28 cellular contexts compared by ENCODE assay signal in genomic region chr9:85202596-85202995, GRCh38.
DNase-seq lines count a peak whose midpoint lies in the region; ATAC-seq, FAIRE-seq and TF ChIP-seq lines count a peak whose summit lies in the region.
"Had no signal": no experiment of that assay in that cellular context is flagged by ENCODE, and none has a peak within 500 bp of the region (broad histone marks: within the 10 kb centered on the region; RNA-seq: fewer than 3 reads in every experiment).

No MANE protein-coding gene starts in this region.

- H3K36me3 Mint-ChIP-seq in endodermal cell (ENCODE audit: low read depth) = no peaks in the 10 kb centered on the region
- H3K36me3 Mint-ChIP-seq: activated CD4-positive, alpha-beta memory T cell treated with anti-CD3 and anti-CD28 coated beads for 36 hours; type B pancreatic cell had no signal

- H3K9me3 ChIP-seq in endodermal cell (ENCODE audit: control insufficient read depth, low read length) (peaks cover 17% of the 10 kb centered on the region), colonic mucosa (no peaks in the 10 kb centered on the region)
- H3K9me3 ChIP-seq: sigmoid colon had no signal

- H3K4me1 ChIP-seq in endodermal cell (ENCODE audit: control insufficient read depth, insufficient read depth, low read length) (peaks cover 4% of the 10 kb centered on the region), colonic mucosa (no peaks in the 10 kb centered on the region)
- H3K4me1 ChIP-seq: parathyroid adenoma, sigmoid colon had no signal

- no peaks in the 10 kb centered on the region for H3K36me3 ChIP-seq in endodermal cell (ENCODE audit: control insufficient read depth, insufficient read depth, low read length)
- no peaks in the 10 kb centered on the region for H3K36me3 ChIP-seq in colonic mucosa
- H3K36me3 ChIP-seq: sigmoid colon had no signal

- H3K4me3 ChIP-seq in endodermal cell (ENCODE audit: low read length) (no peak overlapping the region), colonic mucosa (no peak overlapping the region)
- H3K4me3 ChIP-seq: PC-9, sigmoid colon had no signal

- no peak overlapping the region for H3K27ac Mint-ChIP-seq in endodermal cell
- H3K27ac Mint-ChIP-seq: activated CD4-positive, alpha-beta memory T cell treated with anti-CD3 and anti-CD28 coated beads for 36 hours; activated naive CD8-positive, alpha-beta T cell treated with anti-CD3 and anti-CD28 coated beads, Interleukin-2, amount 50 U/mL, for 24 hours; stimulated activated naive CD8-positive, alpha-beta T cell treated with anti-CD3 and anti-CD28 coated beads, Interleukin-15, amount 100 ng/mL, for 72 hours; type B pancreatic cell had no signal

- H3K4me3 Mint-ChIP-seq in endodermal cell = no peak overlapping the region
- H3K4me3 Mint-ChIP-seq: activated CD4-positive, alpha-beta memory T cell treated with anti-CD3 and anti-CD28 coated beads for 36 hours; activated naive CD8-positive, alpha-beta T cell treated with anti-CD3 and anti-CD28 coated beads, Interleukin-2, amount 50 U/mL, for 24 hours; stimulated activated naive CD8-positive, alpha-beta T cell treated with anti-CD3 and anti-CD28 coated beads, Interleukin-15, amount 100 ng/mL, for 72 hours; type B pancreatic cell had no signal

- no peak for TF ChIP-seq CTCF in endodermal cell (conservative IDR thresholded peaks at IDR 0.05)
- no peak for TF ChIP-seq CTCF in D721Med (IDR thresholded peaks at IDR 0.05; ENCODE audit: insufficient read depth, missing control alignments)
- TF ChIP-seq CTCF in colonic mucosa (IDR thresholded peaks at IDR 0.05) = no peak

- FAIRE-seq in D721Med (lab: Jason Lieb, UNC) = no peak
- FAIRE-seq: endothelial cell of umbilical vein, GM19239, TTC549 had no signal

- peaks cover 1% of the 10 kb centered on the region for H3K27me3 Mint-ChIP-seq in endodermal cell (ENCODE audit: insufficient read depth)
- H3K27me3 Mint-ChIP-seq: activated CD4-positive, alpha-beta memory T cell treated with anti-CD3 and anti-CD28 coated beads for 36 hours; type B pancreatic cell had no signal

- H3K27ac ChIP-seq in endodermal cell (ENCODE audit: low read depth, low read length) (no peak overlapping the region), substantia nigra (ENCODE audit: low read depth, low read length, poor library complexity, severe bottlenecking) (peak overlapping the region; percentile 59), colonic mucosa (no peak overlapping the region)
- H3K27ac ChIP-seq: parathyroid adenoma, PC-9, sigmoid colon had no signal

- no peak for ATAC-seq in GM21526 (IDR thresholded peaks at IDR 0.05; ENCODE audit: low FRiP score, unreplicated experiment)
- ATAC-seq: activated CD4-positive, CD25-positive, alpha-beta regulatory T cell treated with anti-CD3 and anti-CD28 coated beads, Interleukin-2, amount 50 U/mL, for 24 hours; activated naive CD8-positive, alpha-beta T cell treated with anti-CD3 and anti-CD28 coated beads, Interleukin-2, amount 50 U/mL, for 24 hours; left ventricle myocardium superior; stimulated activated naive CD8-positive, alpha-beta T cell treated with anti-CD3 and anti-CD28 coated beads, Interleukin-15, amount 100 ng/mL, for 72 hours had no signal

- in situ Hi-C loops in SK-MEL-5 (cut with HindIII; ENCODE audit: low pct_unique_long_range_greater_than_20kb, low sequenced_read_pairs) = no loop called here

- H3K9me3 Mint-ChIP-seq in endodermal cell = peaks cover 2% of the 10 kb centered on the region
- H3K9me3 Mint-ChIP-seq: activated naive CD8-positive, alpha-beta T cell treated with anti-CD3 and anti-CD28 coated beads, Interleukin-2, amount 50 U/mL, for 24 hours; stimulated activated naive CD8-positive, alpha-beta T cell treated with anti-CD3 and anti-CD28 coated beads, Interleukin-15, amount 100 ng/mL, for 72 hours had no signal

- intact Hi-C loops in colonic mucosa (cut with DNase I) = no loop called here

- WGBS in endodermal cell (ENCODE audit: insufficient coverage in 1 of 2, insufficient read length in 1 of 2), 2 experiments = 49 to 71% methylated on average over 3 of the region's 3 CpGs

- DNase-seq in SK-MEL-5 (ENCODE audit: low read depth, low spot score) (peak; percentile 79), endodermal cell (peak; percentile 48), kidney tubule cell (ENCODE audit: low spot score) (peak; percentile 56), substantia nigra (lab: John Stamatoyannopoulos, UW) (peak in 17 of 49 donors; percentile 1 to 62 (median 4)), D721Med (ENCODE audit: insufficient read length, low spot score) (no peak), colonic mucosa (no peak)
- no peak for DNase-seq in activated T-cell treated with anti-CD3 and anti-CD28 coated beads, Interleukin-2, amount 50 U/mL, for 1 hour
- DNase-seq: activated CD4-positive, alpha-beta memory T cell treated with anti-CD3 and anti-CD28 coated beads for 36 hours; activated CD8-positive, alpha-beta memory T cell treated with anti-CD3 and anti-CD28 coated beads, Interleukin-2, amount 50 U/mL, for 48 hours; activated gamma-delta T cell; activated naive CD8-positive, alpha-beta T cell treated with anti-CD3 and anti-CD28 coated beads, Interleukin-2, amount 50 U/mL, for 24 hours; dermis blood vessel endothelial cell; IMR-90; left ventricle myocardium superior; NCI-H1105 treated with DMSO at 0.1 percent for 48 hours; PC-9; SHP77 treated with DMSO at 0.1 percent for 48 hours; sigmoid colon; stimulated activated CD4-positive, alpha-beta T cell treated with anti-CD3 and anti-CD28 coated beads, Interleukin-15, amount 100 ng/mL, for 24 hours; stimulated activated naive CD8-positive, alpha-beta T cell treated with anti-CD3 and anti-CD28 coated beads, Interleukin-15, amount 100 ng/mL, for 72 hours; T-helper 1 cell had no signal

- no peaks in the 10 kb centered on the region for H3K27me3 ChIP-seq in endodermal cell (ENCODE audit: control insufficient read depth, insufficient read depth, low read length, poor library complexity, severe bottlenecking)
- no peaks in the 10 kb centered on the region for H3K27me3 ChIP-seq in colonic mucosa
- H3K27me3 ChIP-seq: sigmoid colon had no signal

- H3K9ac ChIP-seq in endodermal cell (ENCODE audit: extremely low read depth, low read length, poor library complexity, severe bottlenecking) (peak overlapping the region; percentile 3), colonic mucosa (ENCODE audit: low read depth in 2 of 2, low read length in 2 of 2) (no peak overlapping the region)
- H3K9ac ChIP-seq: parathyroid adenoma had no signal

- peaks cover 12% of the 10 kb centered on the region for H3K4me1 Mint-ChIP-seq in endodermal cell
- H3K4me1 Mint-ChIP-seq: activated naive CD8-positive, alpha-beta T cell treated with anti-CD3 and anti-CD28 coated beads, Interleukin-2, amount 50 U/mL, for 24 hours; stimulated activated naive CD8-positive, alpha-beta T cell treated with anti-CD3 and anti-CD28 coated beads, Interleukin-15, amount 100 ng/mL, for 72 hours had no signal

Comparison
In these comparisons a context has a peak if more than half of its experiments do, and no peak if none do; other contexts are left out.
1. DNase-seq: peak in SK-MEL-5 (single experiment), endodermal cell (single experiment) and kidney tubule cell (single experiment); none in D721Med (single experiment), colonic mucosa (single experiment) and activated T-cell treated with anti-CD3 and anti-CD28 coated beads, Interleukin-2, amount 50 U/mL, for 1 hour (single experiment).